8 cellular contexts compared by ENCODE assay signal in the genomic region with DNA sequence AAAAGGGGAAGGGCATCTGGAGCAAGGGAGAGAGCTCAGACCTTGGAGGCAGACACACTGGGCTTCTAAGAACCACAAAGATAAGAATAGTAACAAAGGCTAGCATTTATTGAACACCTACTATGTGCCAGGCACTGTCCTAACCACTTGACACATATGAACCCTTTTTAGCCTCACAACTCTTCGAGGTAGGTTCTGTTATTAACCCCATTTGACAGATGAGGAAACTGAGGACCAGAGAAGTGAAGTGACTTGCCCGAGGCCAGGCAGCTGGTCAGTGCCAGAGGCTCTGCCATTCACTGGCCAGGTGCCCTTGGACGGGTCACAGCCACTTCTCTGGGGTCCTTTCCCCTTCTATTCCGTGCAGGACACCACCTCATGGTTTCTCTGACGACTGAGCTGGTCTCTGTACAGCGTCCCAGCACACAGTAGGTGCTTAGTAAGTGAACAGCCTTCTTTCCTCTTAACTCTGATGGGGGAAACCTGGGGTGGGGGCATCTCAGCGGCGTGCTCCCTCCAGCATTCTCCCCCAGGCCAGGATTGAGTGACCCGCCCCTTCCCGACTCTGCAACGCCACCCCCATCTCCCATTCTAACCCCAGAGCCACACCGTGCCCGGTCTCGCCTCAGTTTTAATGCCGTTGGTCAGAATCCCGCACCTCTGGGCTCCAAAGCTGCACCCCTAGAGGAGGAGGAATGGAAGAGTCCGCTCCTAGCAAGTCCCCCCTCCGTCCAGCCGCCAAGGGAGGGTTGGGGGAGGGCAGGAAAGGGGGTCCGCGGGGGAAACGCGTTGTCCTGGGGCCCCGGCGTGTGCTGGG.
"Had no signal": no experiment of that assay in that cellular context is flagged by ENCODE, and none has a peak within 500 bp of the region (broad histone marks: within the 10 kb centered on the region; RNA-seq: fewer than 3 reads in every experiment).

No MANE protein-coding gene starts in this region.

- H3K36me3 Mint-ChIP-seq: naive thymus-derived CD8-positive, alpha-beta T cell had no signal

- FAIRE-seq: keratinocyte had no signal

- H3K27ac ChIP-seq: lower lobe of right lung, neutrophil, tibial artery, VCaP had no signal

- H3K4me3 ChIP-seq: lower lobe of right lung, tibial artery had no signal

- H3K9me3 Mint-ChIP-seq: activated T-cell treated with anti-CD3 and anti-CD28 coated beads, Interleukin-2, amount 50 U/mL, for 72 hours; T-helper 1 cell treated with Interleukin-12 subunit alpha and Interleukin-12 subunit beta and Interleukin-4 antibody, amounts not matched to agents 30 μg/mL and 1 μg/mL, for 36 hours had no signal

- H3K36me3 ChIP-seq: lower lobe of right lung, neutrophil, tibial artery had no signal

- H3K9me3 ChIP-seq: lower lobe of right lung, neutrophil, tibial artery had no signal

- H3K27ac Mint-ChIP-seq: activated T-cell treated with anti-CD3 and anti-CD28 coated beads, Interleukin-2, amount 50 U/mL, for 72 hours; naive thymus-derived CD8-positive, alpha-beta T cell; T-helper 1 cell treated with Interleukin-12 subunit alpha and Interleukin-12 subunit beta and Interleukin-4 antibody, amounts not matched to agents 30 μg/mL and 1 μg/mL, for 36 hours had no signal

- H3K4me1 ChIP-seq: lower lobe of right lung had no signal

- H3K4me3 Mint-ChIP-seq: activated T-cell treated with anti-CD3 and anti-CD28 coated beads, Interleukin-2, amount 50 U/mL, for 72 hours; T-helper 1 cell treated with Interleukin-12 subunit alpha and Interleukin-12 subunit beta and Interleukin-4 antibody, amounts not matched to agents 30 μg/mL and 1 μg/mL, for 36 hours had no signal
